Comparison of ENCODE assay signal across 26 cellular contexts in genomic region chr17:47715669-47716325, GRCh38. TPM values are rescaled to one million over a fixed set of nuclear protein-coding genes. Genes with fewer than 3 reads are reported as not detected.
DNase-seq lines count a peak whose midpoint lies in the region; ATAC-seq and TF ChIP-seq lines count a peak whose summit lies in the region.
"Had no signal": no experiment of that assay in that cellular context is flagged by ENCODE, and none has a peak within 500 bp of the region (broad histone marks: within the 10 kb centered on the region; RNA-seq: fewer than 3 reads in every experiment).

No MANE protein-coding gene starts in this region.

- no peak overlapping the region for H3K27ac ChIP-seq in CD4-positive, alpha-beta memory T cell (ENCODE audit: low read depth, low read length)
- H3K27ac ChIP-seq in lower lobe of right lung: no peak overlapping the region
- H3K27ac ChIP-seq: A549, ovary, SJSA1, vagina had no signal

- no peaks in the 10 kb centered on the region for H3K27me3 ChIP-seq in CD4-positive, alpha-beta memory T cell (ENCODE audit: insufficient read depth, low read length)
- peaks cover 29% of the 10 kb centered on the region for H3K27me3 ChIP-seq in lower lobe of right lung (ENCODE audit: low read depth)
- H3K27me3 ChIP-seq: BE2C, ovary, vagina had no signal

- no peaks in the 10 kb centered on the region for H3K9me3 ChIP-seq in CD4-positive, alpha-beta memory T cell (ENCODE audit: control insufficient read depth in 1 of 2, low read length in 2 of 2)
- no peaks in the 10 kb centered on the region for H3K9me3 ChIP-seq in lower lobe of right lung
- H3K9me3 ChIP-seq: A549, BE2C, HAP-1, heart left ventricle, ovary, SJSA1, vagina had no signal

- H3K27me3 Mint-ChIP-seq in activated CD4-positive, alpha-beta T cell treated with anti-CD3 and anti-CD28 coated beads, Interleukin-2, amount 10 ng/mL, durations not matched to agents 7 days and 5 days: no peaks in the 10 kb centered on the region
- no peaks in the 10 kb centered on the region for H3K27me3 Mint-ChIP-seq in CD4-positive, alpha-beta memory T cell
- no peaks in the 10 kb centered on the region for H3K27me3 Mint-ChIP-seq in activated T-helper 1 cell treated with anti-CD3 and anti-CD28 coated beads, Interleukin-12 subunit alpha, Interleukin-12 subunit beta, Interleukin-2, Interleukin-4 antibody, amounts not matched to agents 30 ng/mL and 10 ng/mL and 1 ng/mL, durations not matched to agents 14 hours and 24 hours and 36 hours (ENCODE audit: insufficient read depth)
- H3K27me3 Mint-ChIP-seq in naive B cell: peaks cover 0 to 15% (median 0%) of the 10 kb centered on the region in 3 donors

- H3K9me3 Mint-ChIP-seq in activated CD4-positive, alpha-beta T cell treated with anti-CD3 and anti-CD28 coated beads, Interleukin-2, amount 10 ng/mL, durations not matched to agents 7 days and 5 days: no peaks in the 10 kb centered on the region
- H3K9me3 Mint-ChIP-seq in CD4-positive, alpha-beta memory T cell: no peaks in the 10 kb centered on the region
- H3K9me3 Mint-ChIP-seq in activated T-helper 1 cell treated with anti-CD3 and anti-CD28 coated beads, Interleukin-12 subunit alpha, Interleukin-12 subunit beta, Interleukin-2, Interleukin-4 antibody, amounts not matched to agents 30 ng/mL and 10 ng/mL and 1 ng/mL, durations not matched to agents 14 hours and 24 hours and 36 hours: no peaks in the 10 kb centered on the region
- H3K9me3 Mint-ChIP-seq in naive B cell: no peaks in the 10 kb centered on the region
- H3K9me3 Mint-ChIP-seq: naive thymus-derived CD4-positive, alpha-beta T cell had no signal

- H3K4me1 ChIP-seq in CD4-positive, alpha-beta memory T cell (ENCODE audit: insufficient read depth, low read length): peaks cover 60% of the 10 kb centered on the region
- H3K4me1 ChIP-seq in lower lobe of right lung: peaks cover 4% of the 10 kb centered on the region
- H3K4me1 ChIP-seq: HAP-1 had no signal

- DNase-seq in activated CD4-positive, alpha-beta T cell treated with anti-CD3 and anti-CD28 coated beads, Interleukin-2, amount 10 ng/mL, durations not matched to agents 7 days and 5 days: no peak
- no peak for DNase-seq in activated CD4-positive, alpha-beta T cell treated with anti-CD3 and anti-CD28 coated beads, Interleukin-2, amount 50 U/mL, for 1 hour
- DNase-seq in CD4-positive, alpha-beta memory T cell: peak in 1 of 5 donors; percentile 5
- DNase-seq in activated T-helper 1 cell treated with anti-CD3 and anti-CD28 coated beads, Interleukin-12 subunit alpha, Interleukin-12 subunit beta, Interleukin-2, Interleukin-4 antibody, amounts not matched to agents 30 ng/mL and 10 ng/mL and 1 ng/mL, durations not matched to agents 14 hours and 24 hours and 36 hours (ENCODE audit: low spot score): no peak
- DNase-seq in naive B cell: no peak
- no peak for DNase-seq in lower lobe of right lung
- no peak for DNase-seq in iPS-NIHi7 (ENCODE audit: extremely low spot score)
- DNase-seq in stimulated activated CD4-positive, alpha-beta T cell treated with anti-CD3 and anti-CD28 coated beads, Interleukin-4, amount 100 ng/mL, for 1 hour: no peak
- DNase-seq: BE2C; effector CD8-positive, alpha-beta T cell; erythroblast; heart left ventricle; naive thymus-derived CD4-positive, alpha-beta T cell; NCI-H1048; NCI-H2029; NCI-H69; ovary; stimulated activated CD4-positive, alpha-beta T cell treated with anti-CD3 and anti-CD28 coated beads, Interleukin-2, amount 100 ng/mL, for 24 hours had no signal

- no peak for ATAC-seq in naive B cell (ENCODE audit: low read depth in 2 of 2)
- no peak for ATAC-seq in lower lobe of right lung
- ATAC-seq: A549; heart left ventricle; left lobe of liver; naive thymus-derived CD4-positive, alpha-beta T cell had no signal

- CTCF ChIA-PET in activated CD4-positive, alpha-beta T cell treated with anti-CD3 and anti-CD28 coated beads, Interleukin-2, amount 10 ng/mL, durations not matched to agents 7 days and 5 days (lab: Charles Lee): interaction anchor here (0.6 to 1.3 kb wide), 5 partner anchors 9 to 16 kb away, joined by 3 to 5 read pairs (median 3); no protein-coding TSS in a partner anchor
- CTCF ChIA-PET in CD4-positive, alpha-beta memory T cell (lab: Charles Lee; ENCODE audit: partially characterized antibody): interaction anchor here (4.3 to 8.2 kb wide), 2 partner anchors 10 to 17 kb away, joined by 22 to 118 read pairs; no protein-coding TSS in a partner anchor

- intact Hi-C loops in CD4-positive, alpha-beta memory T cell (cut with micrococcal nuclease): no loop called here
- intact Hi-C loops in activated T-helper 1 cell treated with anti-CD3 and anti-CD28 coated beads, Interleukin-12 subunit alpha, Interleukin-12 subunit beta, Interleukin-2, Interleukin-4 antibody, amounts not matched to agents 30 ng/mL and 10 ng/mL and 1 ng/mL, durations not matched to agents 14 hours and 24 hours and 36 hours (cut with micrococcal nuclease): loop anchor here (5.0 kb wide), 1 partner anchor 53 kb away; no protein-coding TSS in a partner anchor
- intact Hi-C loops in lower lobe of right lung (cut with DNase I): no loop called here

- no peak for TF ChIP-seq CTCF in lower lobe of right lung (IDR thresholded peaks at IDR 0.05)

- POLR2A ChIA-PET in activated CD4-positive, alpha-beta T cell treated with anti-CD3 and anti-CD28 coated beads, Interleukin-2, amount 10 ng/mL, durations not matched to agents 7 days and 5 days (lab: Charles Lee): interaction anchor here (0.7 kb wide), 1 partner anchor 549 kb away, joined by 3 read pairs; no protein-coding TSS in a partner anchor
- POLR2A ChIA-PET in CD4-positive, alpha-beta memory T cell (lab: Charles Lee; ENCODE audit: partially characterized antibody): interaction anchor here (1.5 to 1.6 kb wide), 2 partner anchors 8 to 14 kb away, joined by 4 to 5 read pairs; no protein-coding TSS in a partner anchor

- peaks cover 83% of the 10 kb centered on the region for H3K4me1 Mint-ChIP-seq in activated CD4-positive, alpha-beta T cell treated with anti-CD3 and anti-CD28 coated beads, Interleukin-2, amount 10 ng/mL, durations not matched to agents 7 days and 5 days
- H3K4me1 Mint-ChIP-seq in CD4-positive, alpha-beta memory T cell: peaks cover 46 to 89% (median 71%) of the 10 kb centered on the region in 4 donors
- H3K4me1 Mint-ChIP-seq in activated T-helper 1 cell treated with anti-CD3 and anti-CD28 coated beads, Interleukin-12 subunit alpha, Interleukin-12 subunit beta, Interleukin-2, Interleukin-4 antibody, amounts not matched to agents 30 ng/mL and 10 ng/mL and 1 ng/mL, durations not matched to agents 14 hours and 24 hours and 36 hours (ENCODE audit: low read depth): peaks cover 91% of the 10 kb centered on the region
- H3K4me1 Mint-ChIP-seq in naive B cell: peaks cover 73 to 88% (median 83%) of the 10 kb centered on the region in 3 donors

- H3K4me3 Mint-ChIP-seq in activated CD4-positive, alpha-beta T cell treated with anti-CD3 and anti-CD28 coated beads, Interleukin-2, amount 10 ng/mL, durations not matched to agents 7 days and 5 days: no peak overlapping the region
- H3K4me3 Mint-ChIP-seq in CD4-positive, alpha-beta memory T cell: peak overlapping the region in 4 of 8 donors; percentile 26 to 52 (median 40)
- peak overlapping the region; percentile 40 for H3K4me3 Mint-ChIP-seq in activated T-helper 1 cell treated with anti-CD3 and anti-CD28 coated beads, Interleukin-12 subunit alpha, Interleukin-12 subunit beta, Interleukin-2, Interleukin-4 antibody, amounts not matched to agents 30 ng/mL and 10 ng/mL and 1 ng/mL, durations not matched to agents 14 hours and 24 hours and 36 hours
- H3K4me3 Mint-ChIP-seq in naive B cell: peak overlapping the region in 6 of 8 donors; percentile 10 to 76 (median 74)

- no peak overlapping the region for H3K4me3 ChIP-seq in CD4-positive, alpha-beta memory T cell (ENCODE audit: low read length in 2 of 2)
- no peak overlapping the region for H3K4me3 ChIP-seq in lower lobe of right lung
- H3K4me3 ChIP-seq: A549, HAP-1, heart left ventricle, ovary, SJSA1, smooth muscle cell, vagina had no signal

- H3K36me3 ChIP-seq in CD4-positive, alpha-beta memory T cell (ENCODE audit: insufficient read depth, low read length): no peaks in the 10 kb centered on the region
- peaks cover 8% of the 10 kb centered on the region for H3K36me3 ChIP-seq in lower lobe of right lung
- H3K36me3 ChIP-seq: HAP-1, ovary, SJSA1 had no signal

- H3K36me3 Mint-ChIP-seq in activated CD4-positive, alpha-beta T cell treated with anti-CD3 and anti-CD28 coated beads, Interleukin-2, amount 10 ng/mL, durations not matched to agents 7 days and 5 days (ENCODE audit: low read depth): no peaks in the 10 kb centered on the region
- H3K36me3 Mint-ChIP-seq in CD4-positive, alpha-beta memory T cell: no peaks in the 10 kb centered on the region
- peaks cover 3% of the 10 kb centered on the region for H3K36me3 Mint-ChIP-seq in activated T-helper 1 cell treated with anti-CD3 and anti-CD28 coated beads, Interleukin-12 subunit alpha, Interleukin-12 subunit beta, Interleukin-2, Interleukin-4 antibody, amounts not matched to agents 30 ng/mL and 10 ng/mL and 1 ng/mL, durations not matched to agents 14 hours and 24 hours and 36 hours (ENCODE audit: low read depth)
- peaks cover 0 to under 1% of the 10 kb centered on the region in 2 donors for H3K36me3 Mint-ChIP-seq in naive B cell
- H3K36me3 Mint-ChIP-seq: naive thymus-derived CD4-positive, alpha-beta T cell had no signal

- H3K27ac Mint-ChIP-seq in activated CD4-positive, alpha-beta T cell treated with anti-CD3 and anti-CD28 coated beads, Interleukin-2, amount 10 ng/mL, durations not matched to agents 7 days and 5 days: peak overlapping the region; percentile 60
- peak overlapping the region in 6 of 7 donors; percentile 37 to 74 (median 69) for H3K27ac Mint-ChIP-seq in CD4-positive, alpha-beta memory T cell
- peak overlapping the region; percentile 54 for H3K27ac Mint-ChIP-seq in activated T-helper 1 cell treated with anti-CD3 and anti-CD28 coated beads, Interleukin-12 subunit alpha, Interleukin-12 subunit beta, Interleukin-2, Interleukin-4 antibody, amounts not matched to agents 30 ng/mL and 10 ng/mL and 1 ng/mL, durations not matched to agents 14 hours and 24 hours and 36 hours
- peak overlapping the region in 4 of 6 donors; percentile 43 to 93 (median 75) for H3K27ac Mint-ChIP-seq in naive B cell

RNA-seq across cellular contexts. Expression of gene TBX21, which starts 17.2 kb away (rescaled TPM):
- 10 to 100 TPM; 13.8 to 16.0 TPM for total RNA-seq in activated CD4-positive, alpha-beta T cell treated with anti-CD3 and anti-CD28 coated beads, Interleukin-2, amount 10 ng/mL, durations not matched to agents 7 days and 5 days
- total RNA-seq in CD4-positive, alpha-beta memory T cell: 10 to 100 TPM; 15.8 to 17.9 TPM
- 10 to 100 TPM in 1 of 2 donors, 1 to 10 TPM in 1; 6.8 to 11.5 TPM for polyA plus RNA-seq in CD4-positive, alpha-beta memory T cell
- 89.8 and 90.8 TPM in 2 replicates for total RNA-seq in activated T-helper 1 cell treated with anti-CD3 and anti-CD28 coated beads, Interleukin-12 subunit alpha, Interleukin-12 subunit beta, Interleukin-2, Interleukin-4 antibody, amounts not matched to agents 30 ng/mL and 10 ng/mL and 1 ng/mL, durations not matched to agents 14 hours and 24 hours and 36 hours
- 1 to 10 TPM in 4 of 6 donors, under 1 TPM in 2; 0.11 to 2.9 (median 2.0) TPM for polyA plus RNA-seq in naive B cell (ENCODE audit: low read depth in 6 of 6)
- 3.6 TPM for total RNA-seq in lower lobe of right lung
- total RNA-seq: fibroblast of villous mesenchyme, RPMI7951, SJSA1, smooth muscle cell had no signal
- polyA plus RNA-seq: A549, smooth muscle cell had no signal

RNA-seq across cellular contexts. Expression of gene TBKBP1, which starts 21.8 kb away (rescaled TPM):
- 1 to 10 TPM; 2.5 to 3.0 TPM for total RNA-seq in activated CD4-positive, alpha-beta T cell treated with anti-CD3 and anti-CD28 coated beads, Interleukin-2, amount 10 ng/mL, durations not matched to agents 7 days and 5 days
- total RNA-seq in CD4-positive, alpha-beta memory T cell: 1 to 10 TPM; 6.7 to 7.4 TPM
- under 1 TPM; 0.49 to 0.68 TPM for polyA plus RNA-seq in CD4-positive, alpha-beta memory T cell
- 11.6 and 12.4 TPM in 2 replicates for total RNA-seq in activated T-helper 1 cell treated with anti-CD3 and anti-CD28 coated beads, Interleukin-12 subunit alpha, Interleukin-12 subunit beta, Interleukin-2, Interleukin-4 antibody, amounts not matched to agents 30 ng/mL and 10 ng/mL and 1 ng/mL, durations not matched to agents 14 hours and 24 hours and 36 hours
- under 1 TPM in 4 of 6 donors, not detected in 2; 0.09 to 0.97 (median 0.24) TPM for polyA plus RNA-seq in naive B cell (ENCODE audit: low read depth in 6 of 6)
- 8.3 TPM for total RNA-seq in lower lobe of right lung
